23 cellular contexts compared by ENCODE assay signal in the genomic region with DNA sequence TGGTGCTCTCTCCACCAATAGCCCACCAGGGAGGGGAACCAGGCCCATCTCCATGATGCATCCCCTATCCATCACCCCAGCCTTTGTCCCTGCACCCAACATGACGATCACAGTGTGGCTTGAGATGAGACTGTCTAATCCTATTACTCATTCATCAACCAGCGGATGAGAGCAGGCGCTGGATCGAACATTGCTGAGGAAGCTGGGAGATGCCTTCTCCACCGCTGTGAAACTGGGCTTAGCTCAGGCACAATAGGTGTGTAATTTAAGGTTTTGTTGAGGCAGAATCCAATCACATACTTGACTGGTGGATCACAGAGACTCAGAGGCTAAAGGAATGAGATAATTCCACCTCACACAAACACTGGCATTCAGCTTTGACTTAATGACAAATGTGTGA.
"Had no signal": no experiment of that assay in that cellular context is flagged by ENCODE, and none has a peak within 500 bp of the region (broad histone marks: within the 10 kb centered on the region; RNA-seq: fewer than 3 reads in every experiment).

No MANE protein-coding gene starts in this region.

- H3K79me2 ChIP-seq: parathyroid adenoma had no signal

- H3K9ac ChIP-seq: parathyroid adenoma had no signal

- H2AFZ ChIP-seq: parathyroid adenoma had no signal

- H3K4me1 ChIP-seq: parathyroid adenoma, right atrium auricular region, spleen, tibial nerve had no signal

- H3K4me3 ChIP-seq: esophagus squamous epithelium, right atrium auricular region, spleen, tibial nerve had no signal

- H3K4me3 Mint-ChIP-seq: activated B cell treated with CpG ODN at 0.5 μM for 24 hours; activated CD8-positive, alpha-beta T cell treated with anti-CD3 and anti-CD28 coated beads for 36 hours; brain; memory B cell; naive thymus-derived CD4-positive, alpha-beta T cell; T-helper 17 cell had no signal

- ATAC-seq: activated CD8-positive, alpha-beta T cell treated with anti-CD3 and anti-CD28 coated beads for 36 hours; activated naive CD4-positive, alpha-beta T cell treated with anti-CD3 and anti-CD28 coated beads, Interleukin-2, amount 50 U/mL, for 72 hours; naive thymus-derived CD4-positive, alpha-beta T cell; T-helper 17 cell had no signal

- H3K36me3 Mint-ChIP-seq: activated naive CD4-positive, alpha-beta T cell treated with anti-CD3 and anti-CD28 coated beads, Interleukin-2, amount 50 U/mL, for 72 hours; memory B cell had no signal

- H3K27ac ChIP-seq: esophagus squamous epithelium, parathyroid adenoma, right atrium auricular region, spleen, tibial nerve had no signal

- H3K27me3 ChIP-seq: esophagus squamous epithelium, right atrium auricular region, tibial nerve had no signal

- H3K36me3 ChIP-seq: esophagus squamous epithelium, right atrium auricular region, spleen, tibial nerve had no signal

- FAIRE-seq: frontal cortex had no signal

- H3K4me1 Mint-ChIP-seq: activated B cell treated with CpG ODN at 0.5 μM for 24 hours, brain, memory B cell, T-helper 17 cell had no signal

- DNase-seq: activated B cell treated with CpG ODN at 0.5 μM for 24 hours; activated CD4-positive, alpha-beta T cell treated with anti-CD3 and anti-CD28 coated beads, Interleukin-2, amount 50 U/mL, for 1 hour; activated CD8-positive, alpha-beta T cell treated with anti-CD3 and anti-CD28 coated beads for 36 hours; activated naive CD4-positive, alpha-beta T cell; activated T-cell treated with anti-CD3 and anti-CD28 coated beads, Interleukin-2, amount 50 U/mL, for 48 hours; caudate nucleus; cortex of kidney; esophagus squamous epithelium; islet precursor cell; midbrain; naive thymus-derived CD4-positive, alpha-beta T cell; occipital lobe; spleen; stimulated activated naive CD4-positive, alpha-beta T cell treated with Interleukin-2 at 50 U/mL for 16 hours; SW 1271; T-helper 17 cell had no signal

- H3K27ac Mint-ChIP-seq: activated B cell treated with CpG ODN at 0.5 μM for 24 hours; activated CD8-positive, alpha-beta T cell treated with anti-CD3 and anti-CD28 coated beads for 36 hours; activated naive CD4-positive, alpha-beta T cell treated with anti-CD3 and anti-CD28 coated beads, Interleukin-2, amount 50 U/mL, for 72 hours; memory B cell; naive thymus-derived CD4-positive, alpha-beta T cell; T-helper 17 cell had no signal
